ENCODE assay signal across 23 cellular contexts in the genomic region with DNA sequence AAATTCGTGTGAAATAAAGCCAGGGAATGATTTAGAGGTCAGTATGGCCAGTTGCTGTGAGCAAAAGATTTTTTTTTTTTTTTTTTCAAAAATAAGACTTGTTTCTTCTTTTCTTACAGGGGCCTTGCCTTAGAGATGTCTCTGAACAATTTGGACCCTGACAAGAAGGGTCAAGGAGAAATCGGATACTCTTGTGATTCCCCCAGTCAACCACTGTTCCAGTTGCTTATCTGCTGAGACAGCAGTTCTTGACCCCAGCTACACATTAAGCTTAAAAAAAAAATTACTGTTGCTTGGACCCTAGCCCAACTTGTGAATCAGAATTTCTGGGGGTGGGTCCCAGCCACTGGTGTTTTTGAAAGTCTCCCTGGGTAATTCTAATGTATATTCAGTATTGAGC.
"Had no signal": no experiment of that assay in that cellular context is flagged by ENCODE, and none has a peak within 500 bp of the region (broad histone marks: within the 10 kb centered on the region; RNA-seq: fewer than 3 reads in every experiment).

No MANE protein-coding gene starts in this region.

- H3K27ac Mint-ChIP-seq: memory B cell; mesothelial cell of epicardium; naive B cell; nephron progenitor cell; stimulated activated effector memory CD8-positive, alpha-beta T cell treated with anti-CD3 and anti-CD28 coated beads, Interleukin-12 subunit alpha, Interleukin-12 subunit beta, amount 100 ng/mL, for 72 hours had no signal

- H3K27ac ChIP-seq: coronary artery, esophagus muscularis mucosa, prostate gland, right atrium auricular region, sigmoid colon, stomach, thyroid gland had no signal

- H3K36me3 ChIP-seq: esophagus muscularis mucosa, prostate gland, right atrium auricular region, sigmoid colon, stomach, thyroid gland had no signal

- H3K9me3 Mint-ChIP-seq: memory B cell; mesothelial cell of epicardium; nephron progenitor cell; stimulated activated effector memory CD8-positive, alpha-beta T cell treated with anti-CD3 and anti-CD28 coated beads, Interleukin-12 subunit alpha, Interleukin-12 subunit beta, amount 100 ng/mL, for 72 hours had no signal

- H3K27me3 ChIP-seq: esophagus muscularis mucosa, right atrium auricular region, sigmoid colon, stomach, thyroid gland had no signal

- H3K27me3 Mint-ChIP-seq: memory B cell, naive B cell had no signal

- H3K4me3 ChIP-seq: coronary artery, esophagus muscularis mucosa, lung, mucosa of descending colon, prostate gland, right atrium auricular region, sigmoid colon, stomach, thyroid gland had no signal

- H3K4me3 Mint-ChIP-seq: memory B cell; mesothelial cell of epicardium; naive B cell; nephron progenitor cell; stimulated activated effector memory CD8-positive, alpha-beta T cell treated with anti-CD3 and anti-CD28 coated beads, Interleukin-12 subunit alpha, Interleukin-12 subunit beta, amount 100 ng/mL, for 72 hours had no signal

- DNase-seq: effector memory CD4-positive, alpha-beta T cell; foreskin melanocyte; mucosa of descending colon; naive B cell; nephron progenitor cell; nucleus accumbens; sigmoid colon; stimulated activated CD4-positive, alpha-beta T cell treated with anti-CD3 and anti-CD28 coated beads, Interleukin-2, amount 100 ng/mL, for 24 hours; stimulated activated CD4-positive, alpha-beta T cell treated with anti-CD3 and anti-CD28 coated beads, Interleukin-4, amount 100 ng/mL, for 24 hours; stimulated activated naive CD4-positive, alpha-beta T cell treated with Interleukin-2 at 50 U/mL for 16 hours; stomach; thyroid gland had no signal

- H3K36me3 Mint-ChIP-seq: memory B cell; mesothelial cell of epicardium; naive B cell; stimulated activated effector memory CD8-positive, alpha-beta T cell treated with anti-CD3 and anti-CD28 coated beads, Interleukin-12 subunit alpha, Interleukin-12 subunit beta, amount 100 ng/mL, for 72 hours had no signal

- H3K4me1 ChIP-seq: esophagus muscularis mucosa, prostate gland, right atrium auricular region, sigmoid colon, thyroid gland had no signal

- H3K9me3 ChIP-seq: esophagus muscularis mucosa, mucosa of descending colon, prostate gland, right atrium auricular region, sigmoid colon, stomach, thyroid gland had no signal

- ATAC-seq: left lobe of liver; mucosa of descending colon; stimulated activated effector memory CD8-positive, alpha-beta T cell treated with anti-CD3 and anti-CD28 coated beads, Interleukin-12 subunit alpha, Interleukin-12 subunit beta, amount 100 ng/mL, for 72 hours had no signal

- FAIRE-seq: endothelial cell of umbilical vein, keratinocyte had no signal
